ENCODE assay signal across 14 cellular contexts in the genomic region with DNA sequence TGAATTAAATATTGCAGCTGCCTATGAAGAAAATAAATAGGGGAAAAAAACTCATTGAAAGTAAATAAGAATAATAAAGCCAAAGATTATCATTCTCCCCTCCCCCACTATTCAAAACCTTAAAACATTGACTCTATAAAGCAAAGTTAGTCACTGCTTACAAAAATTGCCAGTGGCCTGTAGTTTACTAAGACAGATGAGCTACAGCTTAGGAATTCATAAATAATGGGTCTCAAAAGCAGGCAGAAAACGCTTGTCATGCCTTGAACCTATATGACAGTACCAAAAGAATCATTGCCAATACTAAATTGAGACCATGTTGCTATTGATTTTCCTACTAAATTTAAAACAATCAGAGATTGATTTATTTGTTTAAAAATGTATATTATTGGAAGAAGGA.
DNase-seq lines count a peak whose midpoint lies in the region; ATAC-seq lines count a peak whose summit lies in the region.
"Had no signal": no experiment of that assay in that cellular context is flagged by ENCODE, and none has a peak within 500 bp of the region (broad histone marks: within the 10 kb centered on the region; RNA-seq: fewer than 3 reads in every experiment).

No MANE protein-coding gene starts in this region.

- no peak overlapping the region for H3K27ac ChIP-seq in epithelial cell of prostate

- DNase-seq in GM03348 (ENCODE audit: low spot score) (peak; percentile 47), RPMI7951 (ENCODE audit: low read depth) (peak; percentile 35), epithelial cell of prostate (ENCODE audit: low read depth, low spot score) (peak; percentile 14), renal cortical epithelial cell (ENCODE audit: low read depth) (peak; percentile 53), NCI-H2029 treated with DMSO at 0.1 percent for 48 hours (lab: John Stamatoyannopoulos, UW) (no peak), NCI-H526 (lab: John Stamatoyannopoulos, UW) (no peak)
- DNase-seq in NK-92 treated with Interleukin-12 subunit alpha and Interleukin-12 subunit beta, amount 100 ng/mL, for 24 hours (lab: John Stamatoyannopoulos, UW) = no peak
- DNase-seq: C1 segment of cervical spinal cord; H9; NCI-H1930; NCI-H69; occipital lobe; stimulated activated naive CD4-positive, alpha-beta T cell had no signal

- no peak for ATAC-seq in HG02970 (IDR thresholded peaks at IDR 0.05; ENCODE audit: low FRiP score, unreplicated experiment)

Comparison
In these comparisons a context has a peak if more than half of its experiments do, and no peak if none do; other contexts are left out.
1. DNase-seq: peak in GM03348 (single experiment), RPMI7951 (single experiment), epithelial cell of prostate (single experiment) and renal cortical epithelial cell (single experiment); none in NK-92 treated with Interleukin-12 subunit alpha and Interleukin-12 subunit beta, amount 100 ng/mL, for 24 hours (single experiment), NCI-H2029 treated with DMSO at 0.1 percent for 48 hours (single experiment) and NCI-H526 (0 of 2).